In the genomic region with DNA sequence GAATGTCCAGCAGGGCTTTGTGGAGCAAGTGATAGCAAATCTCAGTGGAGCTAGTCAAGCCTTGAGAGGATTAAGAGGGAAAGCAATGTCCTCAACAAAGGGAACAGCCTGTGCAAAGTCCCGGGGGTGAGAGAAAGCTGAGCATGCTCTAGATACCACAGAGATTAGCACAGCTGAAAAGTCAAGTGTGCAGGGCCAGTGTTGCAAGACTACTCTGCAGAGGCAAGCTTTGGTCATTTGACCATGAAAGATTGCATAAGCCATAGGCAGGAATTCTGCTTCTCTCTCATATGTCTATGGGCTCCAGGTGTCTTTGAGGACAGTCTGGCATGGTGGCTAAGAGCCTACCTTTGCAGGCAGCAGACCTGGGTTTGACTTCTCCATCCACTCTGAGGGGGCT, we compare ENCODE assay signal across 14 cellular contexts.
A peak's percentile ranks its signal among the peaks of the same experiment; 100 is the strongest.
DNase-seq lines count a peak whose midpoint lies in the region; ATAC-seq and TF ChIP-seq lines count a peak whose summit lies in the region.
"Had no signal": no experiment of that assay in that cellular context is flagged by ENCODE, and none has a peak within 500 bp of the region (broad histone marks: within the 10 kb centered on the region; RNA-seq: fewer than 3 reads in every experiment).

No MANE protein-coding gene starts in this region.

- peaks cover 39 to 45% of the 10 kb centered on the region in 2 donors for H3K4me1 ChIP-seq in gastrocnemius medialis

- H3K9me3 ChIP-seq in gastrocnemius medialis, result no peaks in the 10 kb centered on the region
- H3K9me3 ChIP-seq: SK-N-SH had no signal

- H3K36me3 ChIP-seq in gastrocnemius medialis, result no peaks in the 10 kb centered on the region
- H3K36me3 ChIP-seq: WERI-Rb-1 had no signal

- DNase-seq in NCI-H2196 (lab: John Stamatoyannopoulos, UW; ENCODE audit: unreplicated experiment) (peak; percentile 38), NCI-H2196 treated with DMSO at 0.1 percent for 48 hours (lab: John Stamatoyannopoulos, UW; ENCODE audit: unreplicated experiment) (no peak), OCI-M1 (lab: John Stamatoyannopoulos, UW) (peak; percentile 20), fibroblast of villous mesenchyme (ENCODE audit: low read depth) (peak; percentile 83), gastrocnemius medialis (peak; percentile 87 to 93), NOMO-1 (lab: John Stamatoyannopoulos, UW; ENCODE audit: unreplicated experiment in 2 of 2) (no peak)
- DNase-seq: activated naive CD8-positive, alpha-beta T cell treated with anti-CD3 and anti-CD28 coated beads, Interleukin-2, amount 50 U/mL, for 24 hours; left cardiac atrium; NCI-H1105; SK-N-SH; stimulated activated CD4-positive, alpha-beta T cell treated with anti-CD3 and anti-CD28 coated beads, Interleukin-15, amount 100 ng/mL, for 24 hours; WERI-Rb-1 had no signal

- TF ChIP-seq CTCF in fibroblast of villous mesenchyme (IDR thresholded peaks at IDR 0.05; ENCODE audit: insufficient read depth, low read depth, low read length) (no peak), gastrocnemius medialis (IDR thresholded peaks at IDR 0.05 in 4 of 5, conservative IDR thresholded peaks at IDR 0.05 in 1 of 5) (no peak)

- peak overlapping the region; percentile 90 to 96 (median 93) for H3K27ac ChIP-seq in gastrocnemius medialis
- H3K27ac ChIP-seq: WERI-Rb-1 had no signal

- no peak overlapping the region for H3K4me3 ChIP-seq in fibroblast of villous mesenchyme (ENCODE audit: low read depth, low read length)
- H3K4me3 ChIP-seq in gastrocnemius medialis, result no peak overlapping the region

- intact Hi-C loops in gastrocnemius medialis (cut with DNase I; ENCODE audit: low total_unique reads), result loop anchor here (2.0 to 5.0 kb wide), 2 partner anchors 54 to 83 kb away; no protein-coding TSS in a partner anchor

- ATAC-seq in gastrocnemius medialis (peak; percentile 78 to 82), GM21737 (IDR thresholded peaks at IDR 0.05; ENCODE audit: unreplicated experiment) (no peak), HG03108 (IDR thresholded peaks at IDR 0.05; ENCODE audit: unreplicated experiment) (no peak)
- ATAC-seq: activated naive CD8-positive, alpha-beta T cell treated with anti-CD3 and anti-CD28 coated beads, Interleukin-2, amount 50 U/mL, for 24 hours had no signal

- peak; percentile 8 to 20 for TF ChIP-seq POLR2A in gastrocnemius medialis (IDR thresholded peaks at IDR 0.05)

- no peaks in the 10 kb centered on the region for H3K27me3 ChIP-seq in gastrocnemius medialis

- in situ Hi-C loops in gastrocnemius medialis (cut with MboI; ENCODE audit: low sequenced_read_pairs in 4 of 4), result loop anchor here in 2 of 4 donors (5.0 kb wide), 1 partner anchor 63 kb away; no protein-coding TSS in a partner anchor

Comparison
In these comparisons a context has a peak if more than half of its experiments do, and no peak if none do; other contexts are left out.
1. DNase-seq: peak in NCI-H2196 (single experiment), OCI-M1 (single experiment), fibroblast of villous mesenchyme (single experiment) and gastrocnemius medialis (2 of 2); none in NCI-H2196 treated with DMSO at 0.1 percent for 48 hours (single experiment) and NOMO-1 (0 of 2).
2. ATAC-seq: peak in gastrocnemius medialis (2 of 2); none in GM21737 (single experiment) and HG03108 (single experiment).